In the genomic region with DNA sequence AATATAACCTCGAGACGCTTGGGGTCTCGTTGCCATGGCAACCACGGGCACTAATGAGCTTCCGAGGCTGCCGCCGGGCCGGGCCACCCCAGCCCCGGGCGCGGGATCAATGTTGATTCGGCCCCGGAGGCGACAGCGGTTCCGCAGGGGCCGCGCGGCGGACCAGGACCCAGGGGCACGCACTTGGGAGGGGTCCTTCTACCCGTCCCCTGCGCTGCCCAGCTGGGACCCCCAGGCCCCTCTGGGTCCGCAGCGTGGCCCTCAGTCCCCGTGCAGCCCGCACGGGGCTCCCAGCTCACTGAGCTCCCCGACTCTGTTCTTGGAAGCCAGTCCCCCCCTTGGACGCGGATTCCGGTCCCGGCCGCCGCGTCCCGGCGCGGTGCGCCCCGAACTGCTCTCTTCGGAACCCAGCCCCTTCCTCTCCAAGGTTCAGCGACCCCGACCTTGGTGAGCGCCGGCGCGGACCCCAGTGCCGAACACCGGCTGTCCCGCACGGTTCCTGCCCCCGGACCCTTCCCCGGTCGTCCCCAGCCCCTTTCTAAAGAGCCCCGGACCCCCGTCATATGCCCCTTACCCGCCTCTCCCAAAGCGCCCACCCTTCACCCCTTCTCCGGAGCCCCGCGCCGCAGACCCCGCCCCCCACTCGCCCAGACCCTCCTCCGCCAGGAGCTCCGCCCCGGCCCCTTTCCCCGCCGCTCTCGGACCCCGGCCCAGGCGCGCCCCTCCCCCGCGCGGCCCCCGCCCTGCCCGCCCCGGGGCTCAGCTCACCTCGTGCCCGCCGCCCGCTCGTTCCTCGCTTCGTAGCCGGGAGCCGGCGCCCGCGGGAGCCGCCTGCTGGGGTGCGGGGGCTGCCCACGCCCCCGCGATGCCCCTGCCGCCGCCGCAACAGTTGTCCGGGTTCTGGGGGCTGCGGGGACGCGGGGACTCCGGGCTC, we compare ENCODE assay signal across 13 cellular contexts. TPM values are rescaled to one million over a fixed set of nuclear protein-coding genes. Genes with fewer than 3 reads are reported as not detected.
DNase-seq lines count a peak whose midpoint lies in the region; ATAC-seq and TF ChIP-seq lines count a peak whose summit lies in the region.
"Had no signal": no experiment of that assay in that cellular context is flagged by ENCODE, and none has a peak within 500 bp of the region (broad histone marks: within the 10 kb centered on the region; RNA-seq: fewer than 3 reads in every experiment).

No MANE protein-coding gene starts in this region.

- ATAC-seq in GM18498 (IDR thresholded peaks at IDR 0.05; ENCODE audit: unreplicated experiment) = no peak

- H3K4me1 Mint-ChIP-seq in activated naive CD8-positive, alpha-beta T cell treated with anti-CD3 and anti-CD28 coated beads for 36 hours = peaks cover 22% of the 10 kb centered on the region

- no peak overlapping the region for H4K91ac ChIP-seq in trophoblast cell (ENCODE audit: low read depth, low read length)

- H3K27me3 Mint-ChIP-seq in activated naive CD8-positive, alpha-beta T cell treated with anti-CD3 and anti-CD28 coated beads for 36 hours = peaks cover 59% of the 10 kb centered on the region

- no peak overlapping the region for H4K8ac ChIP-seq in trophoblast cell (ENCODE audit: low read depth, low read length)

- peak; percentile 20 for DNase-seq in NCI-H69 (lab: John Stamatoyannopoulos, UW)
- DNase-seq in fibroblast of pulmonary artery (ENCODE audit: low read depth) = no peak
- no peak for DNase-seq in trophoblast cell
- no peak for DNase-seq in activated naive CD8-positive, alpha-beta T cell treated with anti-CD3 and anti-CD28 coated beads for 36 hours
- no peak for DNase-seq in effector CD4-positive, alpha-beta T cell
- DNase-seq in NCI-H524 (lab: John Stamatoyannopoulos, UW) = no peak
- DNase-seq: activated CD4-positive, alpha-beta T cell treated with anti-CD3 and anti-CD28 coated beads, Interleukin-2, amount 50 U/mL, for 1 hour; NCI-H187; stimulated activated CD4-positive, alpha-beta T cell treated with anti-CD3 and anti-CD28 coated beads, Interleukin-4, amount 100 ng/mL, for 4 hours had no signal

- peaks cover 18 to 45% (median 34%) of the 10 kb centered on the region in 10 experiments for H3K4me1 ChIP-seq in BLaER1 treated with 17β-estradiol and CSF1 and Interleukin-3, amounts not matched to agents 10 nM and 100 nM
- H3K4me1 ChIP-seq in trophoblast cell (ENCODE audit: control insufficient read depth in 1 of 2, insufficient read depth in 2 of 2, low read length in 2 of 2) = no peaks in the 10 kb centered on the region

- H3K4me3 Mint-ChIP-seq in activated naive CD8-positive, alpha-beta T cell treated with anti-CD3 and anti-CD28 coated beads for 36 hours = no peak overlapping the region

- H3K9me3 Mint-ChIP-seq in activated naive CD8-positive, alpha-beta T cell treated with anti-CD3 and anti-CD28 coated beads for 36 hours = no peaks in the 10 kb centered on the region

- no peak for TF ChIP-seq CTCF in fibroblast of pulmonary artery (IDR thresholded peaks at IDR 0.05; ENCODE audit: low read length, missing control alignments)

- no CpG with 5 or more reads among the region's 105 CpGs for WGBS in trophoblast cell (ENCODE audit: extremely low coverage, insufficient coverage, insufficient read length)

- H3K14ac ChIP-seq in trophoblast cell (ENCODE audit: low read length) = no peak overlapping the region

- H2AK5ac ChIP-seq in trophoblast cell (ENCODE audit: low read length) = no peak overlapping the region

- H3K79me2 ChIP-seq in trophoblast cell (ENCODE audit: control insufficient read depth, insufficient read depth, low read length, poor library complexity) = no peaks in the 10 kb centered on the region

- H3K9ac ChIP-seq in BLaER1 treated with 17β-estradiol and CSF1 and Interleukin-3, amounts not matched to agents 10 nM and 100 nM = no peak overlapping the region
- H3K9ac ChIP-seq in trophoblast cell (ENCODE audit: low read length) = no peak overlapping the region

- H3K36me3 ChIP-seq in BLaER1 treated with 17β-estradiol and CSF1 and Interleukin-3, amounts not matched to agents 10 nM and 100 nM = no peaks in the 10 kb centered on the region
- no peaks in the 10 kb centered on the region for H3K36me3 ChIP-seq in trophoblast cell (ENCODE audit: control insufficient read depth in 1 of 2, insufficient read depth in 2 of 2, low read length in 2 of 2)

- H3K4me3 ChIP-seq in BLaER1 treated with 17β-estradiol and CSF1 and Interleukin-3, amounts not matched to agents 10 nM and 100 nM = no peak overlapping the region
- H3K4me3 ChIP-seq in fibroblast of pulmonary artery (replicated peaks; ENCODE audit: low read depth, low read length) = peak overlapping the region; percentile 39
- no peak overlapping the region for H3K4me3 ChIP-seq in trophoblast cell (ENCODE audit: low read depth, low read length)

- H2BK5ac ChIP-seq in trophoblast cell (ENCODE audit: low read depth, low read length, poor library complexity) = no peak overlapping the region

- H2AFZ ChIP-seq in trophoblast cell (ENCODE audit: insufficient read depth, low read length, poor library complexity) = no peak overlapping the region

- peak overlapping the region in 8 of 11 experiments; percentile 0 to 86 (median 77); a peak in 12 of 22 replicates for H3K4me2 ChIP-seq in BLaER1 treated with 17β-estradiol and CSF1 and Interleukin-3, amounts not matched to agents 10 nM and 100 nM
- peak overlapping the region; percentile 46 for H3K4me2 ChIP-seq in trophoblast cell (ENCODE audit: low read length)

- H3K27me3 ChIP-seq in BLaER1 treated with 17β-estradiol and CSF1 and Interleukin-3, amounts not matched to agents 10 nM and 100 nM = peaks cover 67 to 86% (median 81%) of the 10 kb centered on the region in 11 experiments
- H3K27me3 ChIP-seq in trophoblast cell (ENCODE audit: insufficient read depth, low read length) = peaks cover 38% of the 10 kb centered on the region

- no peak overlapping the region for H3K27ac Mint-ChIP-seq in activated naive CD8-positive, alpha-beta T cell treated with anti-CD3 and anti-CD28 coated beads for 36 hours
- H3K27ac Mint-ChIP-seq: activated naive CD8-positive, alpha-beta T cell had no signal

- no peak overlapping the region for H3K27ac ChIP-seq in BLaER1 treated with 17β-estradiol and CSF1 and Interleukin-3, amounts not matched to agents 10 nM and 100 nM
- no peak overlapping the region for H3K27ac ChIP-seq in trophoblast cell (ENCODE audit: low read depth, low read length)
- H3K27ac ChIP-seq: HL-60 had no signal

- H4K12ac ChIP-seq in trophoblast cell (ENCODE audit: low read depth, low read length) = no peak overlapping the region

- H3K4ac ChIP-seq in trophoblast cell (ENCODE audit: low read depth, low read length) = no peak overlapping the region

- H3K23ac ChIP-seq in trophoblast cell (ENCODE audit: low read length) = no peak overlapping the region

- H3K79me1 ChIP-seq in trophoblast cell (ENCODE audit: low read length) = no peaks in the 10 kb centered on the region

- peaks cover 0 to 49% (median 15%) of the 10 kb centered on the region in 11 experiments; a peak in 14 of 22 replicates for H4K20me1 ChIP-seq in BLaER1 treated with 17β-estradiol and CSF1 and Interleukin-3, amounts not matched to agents 10 nM and 100 nM

- H2BK120ac ChIP-seq in trophoblast cell (ENCODE audit: insufficient read depth, low read length, poor library complexity) = no peak overlapping the region

- no peak overlapping the region for H2BK12ac ChIP-seq in trophoblast cell (ENCODE audit: low read length)

- no peaks in the 10 kb centered on the region; a peak in 3 of 22 replicates for H3K9me3 ChIP-seq in BLaER1 treated with 17β-estradiol and CSF1 and Interleukin-3, amounts not matched to agents 10 nM and 100 nM (replicated peaks in 1 of 11)
- peaks cover 10% of the 10 kb centered on the region for H3K9me3 ChIP-seq in trophoblast cell (ENCODE audit: insufficient read depth, low read depth, low read length)

- H3K36me3 Mint-ChIP-seq in activated naive CD8-positive, alpha-beta T cell treated with anti-CD3 and anti-CD28 coated beads for 36 hours = no peaks in the 10 kb centered on the region
- H3K36me3 Mint-ChIP-seq: activated naive CD8-positive, alpha-beta T cell had no signal

- no peak overlapping the region for H3K18ac ChIP-seq in trophoblast cell (ENCODE audit: low read length)

RNA-seq across cellular contexts. Expression of a gene that starts 18.2 kb away (rescaled TPM):
- 0.01 TPM in 2 replicates for polyA plus RNA-seq in trophoblast cell (2013)
- not detected for total RNA-seq in activated naive CD8-positive, alpha-beta T cell treated with anti-CD3 and anti-CD28 coated beads for 36 hours
